ENCODE assay signal across 8 cellular contexts in the genomic region with DNA sequence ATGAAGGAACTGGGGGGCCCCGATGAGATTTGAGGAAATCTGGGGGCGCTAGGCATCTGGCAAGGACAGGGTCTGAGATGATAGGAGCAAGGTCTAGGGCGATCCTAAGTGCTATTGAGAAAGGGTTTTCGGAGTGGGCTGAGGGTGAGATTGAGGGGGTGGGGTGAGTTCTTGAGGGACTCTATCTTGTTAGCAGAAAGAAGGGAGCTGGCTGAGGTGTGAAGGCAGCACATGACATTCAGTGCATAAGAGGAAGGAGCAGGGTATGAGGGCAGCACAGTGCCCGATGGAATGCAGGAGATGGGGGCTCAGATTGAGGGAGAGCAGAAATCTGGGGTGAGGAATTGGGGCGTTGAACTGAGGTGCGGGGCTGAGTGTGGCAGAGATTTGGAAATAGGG. TPM values are rescaled to one million over a fixed set of nuclear protein-coding genes. Genes with fewer than 3 reads are reported as not detected.
A peak's percentile ranks its signal among the peaks of the same experiment; 100 is the strongest.
DNase-seq lines count a peak whose midpoint lies in the region; ATAC-seq, FAIRE-seq and TF ChIP-seq lines count a peak whose summit lies in the region.

No MANE protein-coding gene starts in this region.

- H3K4me2 ChIP-seq in DND-41 (ENCODE audit: insufficient read depth, low read length) (peak overlapping the region; percentile 76), keratinocyte (ENCODE audit: control insufficient read depth, extremely low read depth, insufficient read depth, low read depth, low read length) (peak overlapping the region; percentile 95)

- H2AFZ ChIP-seq in DND-41 (ENCODE audit: low read depth, low read length) (peak overlapping the region; percentile 58), keratinocyte (ENCODE audit: control insufficient read depth, low read length) (peak overlapping the region; percentile 46)

- peak overlapping the region; percentile 96 to 97 for H3K27ac Mint-ChIP-seq in stimulated activated naive CD8-positive, alpha-beta T cell treated with anti-CD3 and anti-CD28 coated beads, Interleukin-15, amount 100 ng/mL, for 72 hours

- dilution Hi-C loops in keratinocyte (cut with MboI; ENCODE audit: extremely low pct_ligation_motif_present, low sequenced_read_pairs), result no loop called here

- H3K36me3 ChIP-seq in DND-41 (ENCODE audit: insufficient read depth, low read length) (no peaks in the 10 kb centered on the region), HUES64 (ENCODE audit: insufficient read depth, low read length) (no peaks in the 10 kb centered on the region), keratinocyte (ENCODE audit: control insufficient read depth in 2 of 2, extremely low read depth in 1 of 2, insufficient read depth in 2 of 2, low read length in 2 of 2) (no peaks in the 10 kb centered on the region)

- H3K4me1 ChIP-seq in DND-41 (ENCODE audit: insufficient read depth, low read length) (peaks cover 34% of the 10 kb centered on the region), HUES64 (ENCODE audit: insufficient read depth, low read length) (peaks cover 12% of the 10 kb centered on the region), keratinocyte (ENCODE audit: control insufficient read depth, extremely low read depth, insufficient read depth, low read length) (peaks cover 23% of the 10 kb centered on the region)

- peak; percentile 4 for ATAC-seq in DND-41 (ENCODE audit: insufficient read depth, low read depth)
- peak; percentile 27 for ATAC-seq in stimulated activated naive CD8-positive, alpha-beta T cell treated with anti-CD3 and anti-CD28 coated beads, Interleukin-15, amount 100 ng/mL, for 72 hours

- peaks cover 6% of the 10 kb centered on the region; the same call in 1 of the 2 replicates for H4K20me1 ChIP-seq in DND-41 (ENCODE audit: insufficient read depth, low read length)
- no peaks in the 10 kb centered on the region for H4K20me1 ChIP-seq in keratinocyte (ENCODE audit: control insufficient read depth, extremely low read depth, insufficient read depth, low read length)

- in situ Hi-C loops in astrocyte of the spinal cord (cut with HindIII; ENCODE audit: low sequenced_read_pairs), result no loop called here

- H3K27me3 Mint-ChIP-seq in stimulated activated naive CD8-positive, alpha-beta T cell treated with anti-CD3 and anti-CD28 coated beads, Interleukin-15, amount 100 ng/mL, for 72 hours, result no peaks in the 10 kb centered on the region

- peak overlapping the region; percentile 90 to 95 for H3K4me3 Mint-ChIP-seq in stimulated activated naive CD8-positive, alpha-beta T cell treated with anti-CD3 and anti-CD28 coated beads, Interleukin-15, amount 100 ng/mL, for 72 hours

- TF ChIP-seq CTCF in DND-41 (IDR thresholded peaks at IDR 0.05; ENCODE audit: borderline replicate concordance, extremely low read depth, low read length, poor library complexity, severe bottlenecking) (no peak), astrocyte of the spinal cord (IDR thresholded peaks at IDR 0.05; ENCODE audit: low read depth, low read length) (no peak), keratinocyte (optimal IDR thresholded peaks at IDR 0.05 in 1 of 3, IDR thresholded peaks at IDR 0.05 in 1 of 3, conservative IDR thresholded peaks at IDR 0.05 in 1 of 3; ENCODE audit: extremely low read depth in 1 of 3, insufficient read depth in 2 of 3, low read length in 3 of 3) (no peak)

- DNase-seq in DND-41 (peak; percentile 7), astrocyte of the spinal cord (ENCODE audit: low read depth, low spot score) (no peak), keratinocyte (ENCODE audit: low read depth, low spot score) (no peak), GDM1 (lab: John Stamatoyannopoulos, UW) (no peak), NCI-H2081 (lab: John Stamatoyannopoulos, UW) (no peak)
- DNase-seq in stimulated activated naive CD8-positive, alpha-beta T cell treated with anti-CD3 and anti-CD28 coated beads, Interleukin-15, amount 100 ng/mL, for 72 hours, result no peak
- DNase-seq in activated CD4-positive, CD25-positive, alpha-beta regulatory T cell (lab: John Stamatoyannopoulos, UW), result no peak

- H3K4me3 ChIP-seq in DND-41 (ENCODE audit: low read depth in 1 of 2, low read length in 2 of 2), result peak overlapping the region; percentile 45 to 70; a peak in 3 of 4 replicates
- H3K4me3 ChIP-seq in HUES64 (ENCODE audit: low read length), result peak overlapping the region; percentile 76
- peak overlapping the region; percentile 85 for H3K4me3 ChIP-seq in astrocyte of the spinal cord (ENCODE audit: low read depth, low read length)
- peak overlapping the region; percentile 72 to 91 (median 85) for H3K4me3 ChIP-seq in keratinocyte (ENCODE audit: control insufficient read depth in 2 of 3, extremely low read depth in 1 of 3, insufficient read depth in 2 of 3, low read depth in 1 of 3, low read length in 3 of 3)

- H3K79me2 ChIP-seq in DND-41 (ENCODE audit: insufficient read depth, low read length) (peaks cover 15% of the 10 kb centered on the region), keratinocyte (ENCODE audit: control insufficient read depth, insufficient read depth, low read length) (peaks cover 51% of the 10 kb centered on the region)

- no peak for FAIRE-seq in keratinocyte (lab: Jason Lieb, UNC)

- H3K9me1 ChIP-seq in keratinocyte (ENCODE audit: control insufficient read depth, extremely low read depth, insufficient read depth, low read length), result no peaks in the 10 kb centered on the region

- H3K27me3 ChIP-seq in DND-41 (ENCODE audit: insufficient read depth, low read length, poor library complexity), result no peaks in the 10 kb centered on the region
- no peaks in the 10 kb centered on the region; the same call in 1 of the 2 replicates for H3K27me3 ChIP-seq in HUES64 (ENCODE audit: insufficient read depth, low read length)
- H3K27me3 ChIP-seq in keratinocyte (ENCODE audit: control insufficient read depth, extremely low read depth, insufficient read depth, low read length), result no peaks in the 10 kb centered on the region

- peak overlapping the region; percentile 56 for H3K27ac ChIP-seq in DND-41 (ENCODE audit: low read length)
- H3K27ac ChIP-seq in HUES64 (ENCODE audit: low read depth, low read length), result no peak overlapping the region
- peak overlapping the region; percentile 69 for H3K27ac ChIP-seq in keratinocyte (ENCODE audit: control insufficient read depth, insufficient read depth, low read length)

- peaks cover 64% of the 10 kb centered on the region for H3K4me1 Mint-ChIP-seq in stimulated activated naive CD8-positive, alpha-beta T cell treated with anti-CD3 and anti-CD28 coated beads, Interleukin-15, amount 100 ng/mL, for 72 hours

- H3K9me3 Mint-ChIP-seq in stimulated activated naive CD8-positive, alpha-beta T cell treated with anti-CD3 and anti-CD28 coated beads, Interleukin-15, amount 100 ng/mL, for 72 hours, result peaks cover 0 to 7% of the 10 kb centered on the region in 2 donors

- H3K9me3 ChIP-seq in DND-41 (ENCODE audit: insufficient read depth, low read length, severe bottlenecking) (no peaks in the 10 kb centered on the region), HUES64 (ENCODE audit: insufficient read depth, low read depth, low read length) (peaks cover 12% of the 10 kb centered on the region; the same call in 1 of the 2 replicates), keratinocyte (ENCODE audit: control insufficient read depth, low read depth, low read length) (no peaks in the 10 kb centered on the region)

- H3K9ac ChIP-seq in DND-41 (ENCODE audit: low read depth, low read length) (peak overlapping the region; percentile 55), HUES64 (ENCODE audit: low read depth, low read length) (peak overlapping the region; percentile 70), keratinocyte (ENCODE audit: control insufficient read depth, extremely low read depth, insufficient read depth, low read length) (peak overlapping the region; percentile 90)

- WGBS in HUES64, result 33% methylated on average over 7 of the region's 7 CpGs

RNA-seq across cellular contexts. Expression of a gene that starts 0.7 kb away (rescaled TPM):
- 11.4 TPM for polyA plus RNA-seq in HUES64 (2013, experiment 1 of 2)
- 12.9 TPM for polyA plus RNA-seq in HUES64 (2013, experiment 2 of 2)
- 21.3 to 23.8 TPM (median 23.2 TPM) in 3 replicates for polyA plus RNA-seq in keratinocyte
- polyA plus RNA-seq in keratinocyte (2011; ENCODE audit: low read depth), result 6.3 TPM
- polyA plus RNA-seq in keratinocyte (2011; cell fraction: cytosol; rRNA removed), result 13.9 and 18.4 TPM in 2 replicates
- polyA plus RNA-seq in keratinocyte (2011; cell fraction: nucleus; rRNA removed), result 31.8 and 34.7 TPM in 2 replicates
- 7.6 and 18.5 TPM in 2 replicates for polyA plus RNA-seq in keratinocyte (2012; ENCODE audit: low replicate concordance)
- 55.2 to 74.2 TPM (median 71.4 TPM) in 3 replicates for polyA minus RNA-seq in keratinocyte
- 26.7 TPM for polyA minus RNA-seq in keratinocyte (2011; cell fraction: cytosol; rRNA and poly(A)+ RNA removed)
- polyA minus RNA-seq in keratinocyte (2011; cell fraction: nucleus; rRNA and poly(A)+ RNA removed), result 29.9 and 43.2 TPM in 2 replicates
